Comparison of ENCODE assay signal across 8 cellular contexts in genomic region chr11:31487848-31488247, GRCh38.
DNase-seq lines count a peak whose midpoint lies in the region; ATAC-seq and TF ChIP-seq lines count a peak whose summit lies in the region.

No MANE protein-coding gene starts in this region.

- H3K27ac ChIP-seq in 22Rv1: no peak overlapping the region

- peak; percentile 8 for DNase-seq in GM12864 (ENCODE audit: low read depth)
- DNase-seq in NAMALWA (ENCODE audit: low spot score): peak; percentile 70
- peak; percentile 82 to 83 for DNase-seq in cardiac fibroblast (ENCODE audit: low read depth in 2 of 2)
- no peak for DNase-seq in nephron progenitor cell
- DNase-seq in activated T-cell treated with anti-CD3 and anti-CD28 coated beads for 4 hours: no peak
- DNase-seq in NCI-H510A (lab: John Stamatoyannopoulos, UW): no peak

- ATAC-seq in HG03135 (IDR thresholded peaks at IDR 0.05; ENCODE audit: unreplicated experiment): no peak

- no peaks in the 10 kb centered on the region for H3K9me3 Mint-ChIP-seq in nephron progenitor cell

- H3K27me3 Mint-ChIP-seq in nephron progenitor cell (ENCODE audit: low read depth, poor library complexity): no peaks in the 10 kb centered on the region

- no peak overlapping the region for H3K27ac Mint-ChIP-seq in nephron progenitor cell

- TF ChIP-seq CTCF in 22Rv1 (IDR thresholded peaks at IDR 0.05) (peak; percentile 48), GM12864 (IDR thresholded peaks at IDR 0.05; ENCODE audit: low read depth, low read length, missing control alignments) (peak; percentile 32), cardiac fibroblast (IDR thresholded peaks at IDR 0.05; ENCODE audit: low read depth, low read length) (peak; percentile 38), nephron progenitor cell (IDR thresholded peaks at IDR 0.05) (peak; percentile 23)

- no peaks in the 10 kb centered on the region for H3K4me1 Mint-ChIP-seq in nephron progenitor cell

- H3K4me3 Mint-ChIP-seq in nephron progenitor cell: no peak overlapping the region

- no peak overlapping the region for H3K4me3 ChIP-seq in GM12864 (ENCODE audit: low read depth, low read length)
- no peak overlapping the region for H3K4me3 ChIP-seq in cardiac fibroblast (replicated peaks in 1 of 2; ENCODE audit: low read depth in 2 of 2, low read length in 2 of 2)

- H3K36me3 Mint-ChIP-seq in nephron progenitor cell (ENCODE audit: low read depth): peaks cover 38% of the 10 kb centered on the region

Comparison
In these comparisons a context has a peak if more than half of its experiments do, and no peak if none do; other contexts are left out.
1. DNase-seq: peak in GM12864 (single experiment), NAMALWA (single experiment) and cardiac fibroblast (2 of 2); none in nephron progenitor cell (single experiment), activated T-cell treated with anti-CD3 and anti-CD28 coated beads for 4 hours (single experiment) and NCI-H510A (single experiment).
2. Peak in every context shown above with its lines, with median percentiles within 50 percentile points of each other: CTCF ChIP-seq.